In the genomic region with DNA sequence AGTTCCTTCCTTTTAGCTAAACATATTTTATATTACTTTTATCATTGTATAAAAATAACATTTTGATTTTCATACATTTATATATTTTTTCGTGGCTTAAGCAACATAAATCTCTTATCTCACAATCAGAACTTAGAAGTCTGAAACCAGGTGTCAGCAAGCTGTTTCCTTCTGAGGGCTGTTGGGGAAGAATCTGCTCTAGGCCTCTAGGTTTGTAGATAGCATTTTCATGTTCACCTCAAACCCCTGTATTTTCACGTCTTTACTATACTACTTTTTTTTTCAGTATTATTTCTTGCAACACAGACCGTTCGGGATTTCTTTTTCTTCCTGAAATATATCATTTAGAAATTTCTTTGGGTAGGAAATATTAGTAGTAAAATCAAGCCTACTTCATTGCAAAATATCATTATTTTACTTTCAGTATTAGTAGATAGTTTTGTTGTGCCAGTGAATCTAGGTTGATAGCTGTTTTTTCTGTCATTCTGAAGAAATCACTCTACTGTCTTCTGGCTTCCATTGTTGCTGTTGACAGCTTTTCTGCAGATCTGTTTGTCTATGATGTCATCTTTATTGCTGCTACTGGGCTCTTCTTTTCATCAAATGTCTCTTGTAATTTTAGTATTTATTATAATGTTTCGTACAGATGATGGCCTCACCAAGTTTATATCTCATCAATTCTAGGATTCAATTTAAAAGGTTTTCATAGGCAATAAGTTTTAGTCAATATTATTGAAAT, we compare ENCODE assay signal across 28 cellular contexts.
DNase-seq lines count a peak whose midpoint lies in the region; ATAC-seq, FAIRE-seq and TF ChIP-seq lines count a peak whose summit lies in the region.
"Had no signal": no experiment of that assay in that cellular context is flagged by ENCODE, and none has a peak within 500 bp of the region (broad histone marks: within the 10 kb centered on the region; RNA-seq: fewer than 3 reads in every experiment).

No MANE protein-coding gene starts in this region.

- BruUV-seq in GM12878 (replicated peaks; lab: Mats Ljungman, UMichigan): no TSS peak

- no peak overlapping the region for H3K27ac Mint-ChIP-seq in type B pancreatic cell
- H3K27ac Mint-ChIP-seq: HFFc6 had no signal

- no peaks in the 10 kb centered on the region for H3K9me3 Mint-ChIP-seq in type B pancreatic cell

- H3K27me3 Mint-ChIP-seq in type B pancreatic cell: no peaks in the 10 kb centered on the region

- DNase-seq in DMS53 (lab: John Stamatoyannopoulos, UW): peak; percentile 21
- no peak for DNase-seq in DMS53 treated with DMSO at 0.1 percent for 48 hours (lab: John Stamatoyannopoulos, UW; ENCODE audit: unreplicated experiment)
- DNase-seq in GM12878 (ENCODE audit: low read depth, low spot score): no peak
- DNase-seq in midbrain (lab: John Stamatoyannopoulos, UW): no peak
- no peak for DNase-seq in type B pancreatic cell (ENCODE audit: extremely low spot score, unreplicated experiment)
- DNase-seq: ACHN, BE2C, Calu3, DMS153, HFFc6, IMR-90, KG1, NCI-H1048, NCI-H1417 treated with DMSO at 0.1 percent for 48 hours, NCI-H1694 treated with DMSO at 0.1 percent for 48 hours, NCI-H2171, NCI-H226, NCI-H510A treated with DMSO at 0.1 percent for 48 hours, NCI-H82, T-helper 1 cell had no signal

- H3K27me3 ChIP-seq in KMS-11 (ENCODE audit: insufficient read depth, low read depth) (no peaks in the 10 kb centered on the region), GM12878 (replicated peaks in 1 of 2; ENCODE audit: control insufficient read depth in 2 of 2, insufficient read depth in 2 of 2, low read length in 1 of 2) (no peaks in the 10 kb centered on the region), neural cell (ENCODE audit: insufficient read depth, low read depth, low read length) (no peaks in the 10 kb centered on the region)
- H3K27me3 ChIP-seq: BE2C had no signal

- H3K4me3 ChIP-seq in KMS-11 (IDR thresholded peaks at IDR 0.05; ENCODE audit: insufficient read depth, low read depth, low read length) (no peak overlapping the region), GM12878 (no peak overlapping the region), neural cell (ENCODE audit: low read length) (no peak overlapping the region)
- H3K4me3 ChIP-seq: HAP-1 had no signal

- H3K79me2 ChIP-seq in KMS-11 (ENCODE audit: insufficient read depth, low read depth) (no peaks in the 10 kb centered on the region), GM12878 (ENCODE audit: control insufficient read depth, insufficient read depth, low read length) (no peaks in the 10 kb centered on the region), neural cell (replicated peaks; ENCODE audit: insufficient read depth, low read length) (no peaks in the 10 kb centered on the region)

- peaks cover 28% of the 10 kb centered on the region for H3K4me1 ChIP-seq in KMS-11 (ENCODE audit: low read depth, poor library complexity, severe bottlenecking)
- no peaks in the 10 kb centered on the region for H3K4me1 ChIP-seq in GM12878 (ENCODE audit: control insufficient read depth, insufficient read depth, low read length)
- H3K4me1 ChIP-seq: BE2C had no signal

- RAD21 ChIA-PET in GM12878 (lab: Charles Lee; ENCODE audit: unreplicated experiment): no interaction called here

- ATAC-seq in GM12878 (no peak), GM18861 (IDR thresholded peaks at IDR 0.05; ENCODE audit: unreplicated experiment) (no peak)

- TF ChIP-seq EP300 in GM12878 (IDR thresholded peaks at IDR 0.05; ENCODE audit: borderline replicate concordance in 1 of 2, control insufficient read depth in 1 of 2, low read depth in 2 of 2, low read length in 2 of 2): no peak
- peak; percentile 89 for TF ChIP-seq EP300 in neural cell (conservative IDR thresholded peaks at IDR 0.05; ENCODE audit: poor library complexity, severe bottlenecking)

- H3K36me3 ChIP-seq in KMS-11 (ENCODE audit: insufficient read depth) (no peaks in the 10 kb centered on the region), GM12878 (ENCODE audit: control insufficient read depth in 2 of 2, insufficient read depth in 2 of 2, low read length in 1 of 2) (no peaks in the 10 kb centered on the region), neural cell (ENCODE audit: insufficient read depth, low read length) (no peaks in the 10 kb centered on the region)
- H3K36me3 ChIP-seq: BE2C, HAP-1 had no signal

- H3K27ac ChIP-seq in KMS-11 (peak overlapping the region; percentile 76), GM12878 (ENCODE audit: control insufficient read depth, insufficient read depth) (no peak overlapping the region), neural cell (ENCODE audit: low read length) (peak overlapping the region; percentile 6)
- H3K27ac ChIP-seq: 22Rv1, RWPE1 had no signal

- CTCF ChIA-PET in GM12878 (lab: Yijun Ruan, JAX): no interaction called here

- H4K20me1 ChIP-seq in KMS-11 (ENCODE audit: insufficient read depth) (no peaks in the 10 kb centered on the region), GM12878 (ENCODE audit: control insufficient read depth, insufficient read depth) (no peaks in the 10 kb centered on the region), neural cell (ENCODE audit: insufficient read depth) (no peaks in the 10 kb centered on the region)

- SMC1A ChIA-PET in GM12878 (lab: Charles Lee; ENCODE audit: uncharacterized antibody, unreplicated experiment): no interaction called here

- H3K36me3 Mint-ChIP-seq in type B pancreatic cell: no peaks in the 10 kb centered on the region

- H3K9me2 ChIP-seq in neural cell (ENCODE audit: insufficient read depth, low read length): no peaks in the 10 kb centered on the region

- POLR2A ChIA-PET in GM12878 (lab: Charles Lee): no interaction called here

- H3K9me3 ChIP-seq in GM12878 (replicated peaks; ENCODE audit: control insufficient read depth, insufficient read depth, low read length) (no peaks in the 10 kb centered on the region), neural cell (ENCODE audit: low read length) (no peaks in the 10 kb centered on the region)
- H3K9me3 ChIP-seq: BE2C, HAP-1 had no signal

- intact Hi-C loops in GM12878 (cut with micrococcal nuclease; ENCODE audit: unreplicated experiment): no loop called here

- H3K9ac ChIP-seq in KMS-11 (peak overlapping the region; percentile 18; the same call in 1 of the 2 replicates), GM12878 (ENCODE audit: control insufficient read depth, insufficient read depth, low read length) (no peak overlapping the region), neural cell (ENCODE audit: low read length) (no peak overlapping the region)

- H2AFZ ChIP-seq in KMS-11 (ENCODE audit: low read depth) (peak overlapping the region; percentile 54), GM12878 (ENCODE audit: control insufficient read depth, low read depth, low read length) (no peak overlapping the region), neural cell (ENCODE audit: low read depth, low read length) (no peak overlapping the region)

- FAIRE-seq in GM12878 (lab: Jason Lieb, UNC): no peak
- FAIRE-seq: G401.6, HTR-8/SVneo had no signal

- H3K4me3 Mint-ChIP-seq in type B pancreatic cell: no peak overlapping the region
- H3K4me3 Mint-ChIP-seq: HFFc6 had no signal

- in situ Hi-C loops in GM12878 (cut with MboI): no loop called here

- no peaks in the 10 kb centered on the region for H3K4me1 Mint-ChIP-seq in type B pancreatic cell (ENCODE audit: unreplicated experiment)

- no peak for TF ChIP-seq POLR2A in GM12878 (IDR thresholded peaks at IDR 0.05; ENCODE audit: low read depth, low read length)

- TF ChIP-seq CTCF in KMS-11 (conservative IDR thresholded peaks at IDR 0.05; ENCODE audit: low read depth, low read length) (no peak), GM12878 (IDR thresholded peaks at IDR 0.05 in 2 of 3, conservative IDR thresholded peaks at IDR 0.05 in 1 of 3; ENCODE audit: control insufficient read depth in 2 of 3, extremely low read depth in 1 of 3, insufficient read depth in 1 of 3, low read depth in 3 of 3, low read length in 3 of 3) (no peak), neural cell (IDR thresholded peaks at IDR 0.05; ENCODE audit: poor library complexity, severe bottlenecking) (no peak), type B pancreatic cell (conservative IDR thresholded peaks at IDR 0.05) (no peak)

- H3F3A ChIP-seq in neural cell (ENCODE audit: insufficient read depth, low read length, poor library complexity, severe bottlenecking): no peaks in the 10 kb centered on the region

- H3K4me2 ChIP-seq in KMS-11: peak overlapping the region; percentile 54
- H3K4me2 ChIP-seq in GM12878 (ENCODE audit: control insufficient read depth, insufficient read depth): no peak overlapping the region
- H3K4me2 ChIP-seq in neural cell (ENCODE audit: low read length): no peak overlapping the region

- no peak for TF ChIP-seq RAD21 in GM12878 (IDR thresholded peaks at IDR 0.05; ENCODE audit: insufficient read depth, low read depth, low read length)
- TF ChIP-seq RAD21 in neural cell (conservative IDR thresholded peaks at IDR 0.05): no peak

- 18% methylated on average over 5 of the region's 5 CpGs for WGBS in GM12878 (ENCODE audit: insufficient coverage, insufficient replicate concordance, low lambda C conversion rate, missing lambda C conversion rate)

TF ChIP-seq in GM12878, 131 proteins besides CTCF, POLR2A, EP300 and RAD21 (continues in another document):
- 0 out of 2 replicates have a peak, but pooled peaks have one; percentile 23 for TF ChIP-seq ATF7 (IDR thresholded peaks at IDR 0.05; ENCODE audit: low read depth)

TF ChIP-seq in neural cell, 6 proteins besides CTCF, POLR2A, EP300 and RAD21:
- no peak for TF ChIP-seq TAF1 (IDR thresholded peaks at IDR 0.05; ENCODE audit: low read depth)
- peak; percentile 67 for TF ChIP-seq POLR2AphosphoS5 (IDR thresholded peaks at IDR 0.05)
TF ChIP-seq in neural cell: peak in this region for 1.
